Comparison of ENCODE assay signal across 18 cellular contexts in the genomic region with DNA sequence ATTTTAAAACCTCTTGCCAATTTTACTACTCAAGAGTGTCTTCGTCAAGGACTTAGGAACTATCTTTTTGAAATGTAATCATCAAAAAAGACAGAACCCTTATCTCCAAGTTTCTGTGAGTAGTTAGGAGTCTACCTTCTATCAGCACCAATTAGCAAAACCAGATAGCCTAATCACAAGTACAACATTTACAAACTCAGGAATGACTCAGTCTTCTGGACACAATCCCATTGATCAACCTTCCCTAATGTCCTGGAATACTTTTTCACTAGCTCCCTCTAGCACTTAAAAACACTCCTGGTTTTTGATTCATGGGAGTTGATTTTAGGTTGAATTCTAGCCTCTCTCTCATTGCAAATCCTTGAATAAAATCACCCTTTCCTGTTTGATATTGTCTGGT.
DNase-seq lines count a peak whose midpoint lies in the region; ATAC-seq and TF ChIP-seq lines count a peak whose summit lies in the region.
"Had no signal": no experiment of that assay in that cellular context is flagged by ENCODE, and none has a peak within 500 bp of the region (broad histone marks: within the 10 kb centered on the region; RNA-seq: fewer than 3 reads in every experiment).

No MANE protein-coding gene starts in this region.

- H3K4me3 ChIP-seq in cardiac fibroblast (replicated peaks in 1 of 2; ENCODE audit: low read depth in 2 of 2, low read length in 2 of 2) (no peak overlapping the region), neural progenitor cell (no peak overlapping the region), ascending aorta (no peak overlapping the region)

- CTCF ChIA-PET in activated CD4-positive, alpha-beta memory T cell treated with anti-CD3 and anti-CD28 coated beads for 36 hours (lab: Charles Lee): no interaction called here
- CTCF ChIA-PET in activated CD8-positive, alpha-beta memory T cell treated with anti-CD3 and anti-CD28 coated beads, Interleukin-2, amount 10 ng/mL, durations not matched to agents 7 days and 5 days (lab: Charles Lee): no interaction called here

- H3K27me3 Mint-ChIP-seq in neural progenitor cell (ENCODE audit: insufficient read depth, low read depth): no peaks in the 10 kb centered on the region
- no peaks in the 10 kb centered on the region for H3K27me3 Mint-ChIP-seq in activated CD4-positive, alpha-beta memory T cell treated with anti-CD3 and anti-CD28 coated beads for 36 hours
- H3K27me3 Mint-ChIP-seq in activated CD8-positive, alpha-beta memory T cell treated with anti-CD3 and anti-CD28 coated beads, Interleukin-2, amount 10 ng/mL, durations not matched to agents 7 days and 5 days: no peaks in the 10 kb centered on the region
- H3K27me3 Mint-ChIP-seq: activated naive CD4-positive, alpha-beta T cell treated with anti-CD3 and anti-CD28 coated beads, Interleukin-2, amount 10 ng/mL, durations not matched to agents 7 days and 5 days had no signal

- no peaks in the 10 kb centered on the region for H3K79me2 ChIP-seq in neural progenitor cell (ENCODE audit: low read depth)

- TF ChIP-seq CTCF in cardiac fibroblast (IDR thresholded peaks at IDR 0.05; ENCODE audit: low read depth, low read length) (no peak), neural progenitor cell (IDR thresholded peaks at IDR 0.05) (no peak), ascending aorta (IDR thresholded peaks at IDR 0.05) (no peak)

- H3K36me3 ChIP-seq in neural progenitor cell (no peaks in the 10 kb centered on the region), ascending aorta (no peaks in the 10 kb centered on the region)

- H3K27ac ChIP-seq in neural progenitor cell (no peak overlapping the region), ascending aorta (no peak overlapping the region)
- H3K27ac ChIP-seq: epithelial cell of prostate had no signal

- H3K27ac Mint-ChIP-seq in neural progenitor cell: no peak overlapping the region
- no peak overlapping the region for H3K27ac Mint-ChIP-seq in activated CD4-positive, alpha-beta memory T cell treated with anti-CD3 and anti-CD28 coated beads for 36 hours
- H3K27ac Mint-ChIP-seq in activated CD8-positive, alpha-beta memory T cell treated with anti-CD3 and anti-CD28 coated beads, Interleukin-2, amount 10 ng/mL, durations not matched to agents 7 days and 5 days: no peak overlapping the region
- H3K27ac Mint-ChIP-seq: activated naive CD4-positive, alpha-beta T cell treated with anti-CD3 and anti-CD28 coated beads, Interleukin-2, amount 10 ng/mL, durations not matched to agents 7 days and 5 days; nephron had no signal

- H3F3A ChIP-seq in neural progenitor cell (ENCODE audit: low read depth): no peaks in the 10 kb centered on the region

- intact Hi-C loops in activated CD4-positive, alpha-beta memory T cell treated with anti-CD3 and anti-CD28 coated beads for 36 hours (cut with micrococcal nuclease): no loop called here
- intact Hi-C loops in ascending aorta (cut with DNase I): no loop called here

- no peaks in the 10 kb centered on the region for H3K9me3 ChIP-seq in neural progenitor cell (ENCODE audit: low read depth)
- no peaks in the 10 kb centered on the region for H3K9me3 ChIP-seq in ascending aorta

- no peaks in the 10 kb centered on the region for H3K4me1 ChIP-seq in neural progenitor cell
- no peaks in the 10 kb centered on the region for H3K4me1 ChIP-seq in ascending aorta

- POLR2A ChIA-PET in activated CD4-positive, alpha-beta memory T cell treated with anti-CD3 and anti-CD28 coated beads for 36 hours (lab: Charles Lee): no interaction called here

- no peak for ATAC-seq in activated CD8-positive, alpha-beta memory T cell treated with anti-CD3 and anti-CD28 coated beads, Interleukin-2, amount 10 ng/mL, durations not matched to agents 7 days and 5 days
- ATAC-seq: left ventricle myocardium superior, right cardiac atrium had no signal

- H3K27me3 ChIP-seq in neural progenitor cell: no peaks in the 10 kb centered on the region
- no peaks in the 10 kb centered on the region for H3K27me3 ChIP-seq in ascending aorta

- H4K20me1 ChIP-seq in neural progenitor cell (ENCODE audit: low read depth): no peaks in the 10 kb centered on the region

- no peaks in the 10 kb centered on the region for H3K4me1 Mint-ChIP-seq in neural progenitor cell
- no peaks in the 10 kb centered on the region for H3K4me1 Mint-ChIP-seq in activated CD4-positive, alpha-beta memory T cell treated with anti-CD3 and anti-CD28 coated beads for 36 hours (ENCODE audit: low read depth)
- H3K4me1 Mint-ChIP-seq in activated CD8-positive, alpha-beta memory T cell treated with anti-CD3 and anti-CD28 coated beads, Interleukin-2, amount 10 ng/mL, durations not matched to agents 7 days and 5 days: no peaks in the 10 kb centered on the region
- H3K4me1 Mint-ChIP-seq: activated naive CD4-positive, alpha-beta T cell treated with anti-CD3 and anti-CD28 coated beads, Interleukin-2, amount 10 ng/mL, durations not matched to agents 7 days and 5 days; nephron had no signal

- no peaks in the 10 kb centered on the region for H3K9me3 Mint-ChIP-seq in neural progenitor cell
- H3K9me3 Mint-ChIP-seq in activated CD4-positive, alpha-beta memory T cell treated with anti-CD3 and anti-CD28 coated beads for 36 hours: peaks cover 16% of the 10 kb centered on the region
- peaks cover 14% of the 10 kb centered on the region for H3K9me3 Mint-ChIP-seq in activated CD8-positive, alpha-beta memory T cell treated with anti-CD3 and anti-CD28 coated beads, Interleukin-2, amount 10 ng/mL, durations not matched to agents 7 days and 5 days (ENCODE audit: low read depth)

- H3K36me3 Mint-ChIP-seq in neural progenitor cell: no peaks in the 10 kb centered on the region
- H3K36me3 Mint-ChIP-seq in activated CD4-positive, alpha-beta memory T cell treated with anti-CD3 and anti-CD28 coated beads for 36 hours: no peaks in the 10 kb centered on the region
- H3K36me3 Mint-ChIP-seq in activated CD8-positive, alpha-beta memory T cell treated with anti-CD3 and anti-CD28 coated beads, Interleukin-2, amount 10 ng/mL, durations not matched to agents 7 days and 5 days: no peaks in the 10 kb centered on the region
- H3K36me3 Mint-ChIP-seq: activated naive CD4-positive, alpha-beta T cell treated with anti-CD3 and anti-CD28 coated beads, Interleukin-2, amount 10 ng/mL, durations not matched to agents 7 days and 5 days had no signal

- H3K4me3 Mint-ChIP-seq in neural progenitor cell: no peak overlapping the region
- H3K4me3 Mint-ChIP-seq in activated CD4-positive, alpha-beta memory T cell treated with anti-CD3 and anti-CD28 coated beads for 36 hours: no peak overlapping the region
- no peak overlapping the region for H3K4me3 Mint-ChIP-seq in activated CD8-positive, alpha-beta memory T cell treated with anti-CD3 and anti-CD28 coated beads, Interleukin-2, amount 10 ng/mL, durations not matched to agents 7 days and 5 days
- H3K4me3 Mint-ChIP-seq: activated naive CD4-positive, alpha-beta T cell treated with anti-CD3 and anti-CD28 coated beads, Interleukin-2, amount 10 ng/mL, durations not matched to agents 7 days and 5 days; nephron had no signal

- peak overlapping the region; percentile 39 for H2AFZ ChIP-seq in neural progenitor cell (replicated peaks)

- DNase-seq in EL: peak; percentile 32
- DNase-seq in NCI-H226: peak; percentile 53
- DNase-seq in cardiac fibroblast (ENCODE audit: low read depth in 2 of 2): peak; percentile 13
- no peak for DNase-seq in neural progenitor cell (ENCODE audit: low spot score)
- no peak for DNase-seq in activated CD4-positive, alpha-beta memory T cell treated with anti-CD3 and anti-CD28 coated beads for 36 hours
- no peak for DNase-seq in NCI-H2227 (lab: John Stamatoyannopoulos, UW; ENCODE audit: unreplicated experiment)
- no peak for DNase-seq in activated CD8-positive, alpha-beta memory T cell treated with anti-CD3 and anti-CD28 coated beads, Interleukin-2, amount 10 ng/mL, durations not matched to agents 7 days and 5 days
- DNase-seq in ascending aorta (ENCODE audit: low spot score in 2 of 2): no peak
- DNase-seq: activated naive CD4-positive, alpha-beta T cell treated with anti-CD3 and anti-CD28 coated beads, Interleukin-2, amount 10 ng/mL, durations not matched to agents 7 days and 5 days; KBM-7; left ventricle myocardium superior; NCI-H1417 treated with DMSO at 0.1 percent for 48 hours; NCI-H446 treated with DMSO at 0.1 percent for 48 hours; right cardiac atrium; stimulated activated CD4-positive, alpha-beta T cell treated with anti-CD3 and anti-CD28 coated beads, Interleukin-4, amount 100 ng/mL, for 1 hour; trophoblast cell had no signal

- no peak overlapping the region for H3K9ac ChIP-seq in neural progenitor cell

- no peak overlapping the region for H3K4me2 ChIP-seq in neural progenitor cell

Comparison
In these comparisons a context has a peak if more than half of its experiments do, and no peak if none do; other contexts are left out.
1. DNase-seq: peak in EL (single experiment), NCI-H226 (single experiment) and cardiac fibroblast (2 of 2); none in neural progenitor cell (single experiment), activated CD4-positive, alpha-beta memory T cell treated with anti-CD3 and anti-CD28 coated beads for 36 hours (single experiment), NCI-H2227 (single experiment), activated CD8-positive, alpha-beta memory T cell treated with anti-CD3 and anti-CD28 coated beads, Interleukin-2, amount 10 ng/mL, durations not matched to agents 7 days and 5 days (single experiment) and ascending aorta (0 of 2).